8 cellular contexts compared by ENCODE assay signal in genomic region chr21:44939532-44940115, GRCh38. TPM values are rescaled to one million over a fixed set of nuclear protein-coding genes. Genes with fewer than 3 reads are reported as not detected.
DNase-seq lines count a peak whose midpoint lies in the region; ATAC-seq and TF ChIP-seq lines count a peak whose summit lies in the region.

Gene SLX9 (plus strand): TSS chr21:44940029. CDS start chr21:44940058, 29 bp downstream.

- H3K9ac ChIP-seq in SK-N-SH = peak within 1 kb of the TSS; percentile 80

- peaks cover 39% of the 10 kb centered on the region for H3K4me1 Mint-ChIP-seq in activated naive CD4-positive, alpha-beta T cell treated with anti-CD3 and anti-CD28 coated beads for 36 hours (ENCODE audit: low read depth)

- peak; percentile 51 for ATAC-seq in GM21786 (IDR thresholded peaks at IDR 0.05; ENCODE audit: unreplicated experiment)

- H3K9me3 ChIP-seq in SK-N-SH = no peaks in the 10 kb centered on the region
- H3K9me3 ChIP-seq in testis = no peaks in the 10 kb centered on the region

- H3K36me3 ChIP-seq in SK-N-SH (replicated peaks in 1 of 2; ENCODE audit: control insufficient read depth in 1 of 2, insufficient read depth in 2 of 2, low read length in 1 of 2) (peaks cover 4 to 18% of the 10 kb centered on the region in 2 experiments), testis (ENCODE audit: low read depth, missing control alignments) (no peaks in the 10 kb centered on the region)

- H4K20me1 ChIP-seq in SK-N-SH (ENCODE audit: insufficient read depth) = peaks cover 25% of the 10 kb centered on the region

- POLR2A ChIA-PET in SK-N-SH (lab: Yijun Ruan, JAX) = interaction anchor here (1.0 kb wide), 1 partner anchor 198 kb away, joined by 3 read pairs; no protein-coding TSS in a partner anchor

- peak in 1 of 2 experiments; percentile 34; a peak in 1 of 4 replicates for TF ChIP-seq EP300 in SK-N-SH (IDR thresholded peaks at IDR 0.05; ENCODE audit: borderline replicate concordance in 1 of 2, low read depth in 1 of 2, low read length in 1 of 2)

- H3K27ac ChIP-seq in SK-N-SH (ENCODE audit: low read depth in 2 of 2, low read length in 1 of 2) (peak within 1 kb of the TSS; percentile 41 to 63; a peak in 3 of 4 replicates), testis (peak within 1 kb of the TSS in 1 of 2 donors; percentile 68)

- H3K4me1 ChIP-seq in SK-N-SH (ENCODE audit: control insufficient read depth in 1 of 2, insufficient read depth in 2 of 2, low read depth in 1 of 2, low read length in 1 of 2) (peaks cover 8 to 19% of the 10 kb centered on the region in 2 experiments; a peak in 3 of 4 replicates), testis (peaks cover 11% of the 10 kb centered on the region)

- TF ChIP-seq CTCF in SK-N-SH (IDR thresholded peaks at IDR 0.05) (no peak), testis (IDR thresholded peaks at IDR 0.05) (no peak)

- peak within 1 kb of the TSS; percentile 86 for H3K27ac Mint-ChIP-seq in activated naive CD4-positive, alpha-beta T cell treated with anti-CD3 and anti-CD28 coated beads for 36 hours

- H3K27me3 Mint-ChIP-seq in activated naive CD4-positive, alpha-beta T cell treated with anti-CD3 and anti-CD28 coated beads for 36 hours (ENCODE audit: low read depth) = no peaks in the 10 kb centered on the region

- TF ChIP-seq RAD21 in SK-N-SH (IDR thresholded peaks at IDR 0.05; ENCODE audit: low read length) = no peak

- H3K4me2 ChIP-seq in SK-N-SH = peak within 1 kb of the TSS; percentile 91

- peak within 1 kb of the TSS; percentile 97 to 98 for H3K4me3 ChIP-seq in SK-N-SH (ENCODE audit: low read depth in 2 of 2, low read length in 1 of 2)
- H3K4me3 ChIP-seq in testis = peak within 1 kb of the TSS; percentile 84 to 89

- CTCF ChIA-PET in SK-N-SH (lab: Yijun Ruan, JAX) = interaction anchor here (0.9 to 2.7 kb wide), 11 partner anchors 8 to 200 kb away, joined by 3 to 25 read pairs (median 3); no protein-coding TSS in a partner anchor
- CTCF ChIA-PET in activated naive CD4-positive, alpha-beta T cell treated with anti-CD3 and anti-CD28 coated beads for 36 hours (lab: Charles Lee) = interaction anchor here (0.6 to 1.7 kb wide), 3 partner anchors 8 to 46 kb away, joined by 4 to 5 read pairs (median 5); no protein-coding TSS in a partner anchor

- H3K9me2 ChIP-seq in SK-N-SH = no peaks in the 10 kb centered on the region

- H3K27me3 ChIP-seq in SK-N-SH (ENCODE audit: insufficient read depth) (no peaks in the 10 kb centered on the region), testis (no peaks in the 10 kb centered on the region)

- DNase-seq in DMS53 (lab: John Stamatoyannopoulos, UW) (peak; percentile 89), LoVo (ENCODE audit: low spot score) (peak; percentile 90), SK-N-SH (peak; percentile 98), germinal center (ENCODE audit: low spot score) (peak; percentile 86), occipital lobe (lab: John Stamatoyannopoulos, UW) (peak; percentile 53), testis (peak; percentile 76)
- DNase-seq in activated naive CD4-positive, alpha-beta T cell treated with anti-CD3 and anti-CD28 coated beads for 36 hours = peak; percentile 83

- intact Hi-C loops in activated naive CD4-positive, alpha-beta T cell treated with anti-CD3 and anti-CD28 coated beads for 36 hours (cut with micrococcal nuclease) = loop anchor here (5.0 kb wide), 1 partner anchor 138 kb away; no protein-coding TSS in a partner anchor
- intact Hi-C loops in testis (cut with DNase I; ENCODE audit: low total_unique reads) = loop anchor here (10.0 kb wide), 1 partner anchor 125 kb away; the partner anchor contains the start of gene SUMO3

- H3F3A ChIP-seq in SK-N-SH (replicated peaks; ENCODE audit: insufficient read depth) = peaks cover 5% of the 10 kb centered on the region

- WGBS in SK-N-SH (ENCODE audit: low lambda C conversion rate) = under 1% methylated on average over 20 of the region's 69 CpGs
- 3 to 4% methylated on average over 22 to 50 of the region's 69 CpGs for WGBS in testis, 2 donors

- H3K36me3 Mint-ChIP-seq in activated naive CD4-positive, alpha-beta T cell treated with anti-CD3 and anti-CD28 coated beads for 36 hours (ENCODE audit: low read depth) = peaks cover 18% of the 10 kb centered on the region

- peaks cover 53% of the 10 kb centered on the region for H3K79me2 ChIP-seq in SK-N-SH (ENCODE audit: insufficient read depth)

- no peaks in the 10 kb centered on the region for H3K9me3 Mint-ChIP-seq in activated naive CD4-positive, alpha-beta T cell treated with anti-CD3 and anti-CD28 coated beads for 36 hours

- peak within 1 kb of the TSS; percentile 80 for H3K4me3 Mint-ChIP-seq in activated naive CD4-positive, alpha-beta T cell treated with anti-CD3 and anti-CD28 coated beads for 36 hours

- TF ChIP-seq POLR2A in testis (IDR thresholded peaks at IDR 0.05) = no peak

- H2AFZ ChIP-seq in SK-N-SH (ENCODE audit: low read depth) = peak within 1 kb of the TSS; percentile 99

TF ChIP-seq in SK-N-SH, 30 proteins besides CTCF, POLR2A, EP300 and RAD21 (continues in another document):
- TF ChIP-seq POLR2AphosphoS5 (IDR thresholded peaks at IDR 0.05; ENCODE audit: low read depth, low read length) = peak; percentile 72; the same call in 1 of the 2 replicates
- TF ChIP-seq GABPA (IDR thresholded peaks at IDR 0.05; ENCODE audit: low read depth) = peak; percentile 97
- no peak for TF ChIP-seq RFX5 (IDR thresholded peaks at IDR 0.05; ENCODE audit: low read length)
- TF ChIP-seq, protein P1, sequence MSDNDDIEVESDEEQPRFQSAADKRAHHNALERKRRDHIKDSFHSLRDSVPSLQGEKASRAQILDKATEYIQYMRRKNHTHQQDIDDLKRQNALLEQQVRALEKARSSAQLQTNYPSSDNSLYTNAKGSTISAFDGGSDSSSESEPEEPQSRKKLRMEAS (IDR thresholded peaks at IDR 0.05; ENCODE audit: low read depth) = peak; percentile 83
- no peak for TF ChIP-seq FOXJ3 (CRISPR knock-in tag; IDR thresholded peaks at IDR 0.05)
- TF ChIP-seq ZBTB33 (IDR thresholded peaks at IDR 0.05; ENCODE audit: borderline replicate concordance, low read depth) = 0 out of 2 replicates have a peak, but pooled peaks have one; percentile 60
- TF ChIP-seq YY1 (IDR thresholded peaks at IDR 0.05; ENCODE audit: low read depth) = peak; percentile 74; the same call in 1 of the 2 replicates
- no peak for TF ChIP-seq EZH2phosphoT487 (IDR thresholded peaks at IDR 0.05; ENCODE audit: borderline replicate concordance, low read depth)
- peak; percentile 51 for TF ChIP-seq IRF3 (IDR thresholded peaks at IDR 0.05; ENCODE audit: low read depth, low read length)
- no peak for TF ChIP-seq FOXM1 (IDR thresholded peaks at IDR 0.05; ENCODE audit: low read depth)
- TF ChIP-seq GATA2 (CRISPR knock-in tag; IDR thresholded peaks at IDR 0.05) = no peak
- TF ChIP-seq MEF2A (IDR thresholded peaks at IDR 0.05; ENCODE audit: borderline replicate concordance, low read depth) = no peak; the same call in 1 of the 2 replicates
- peak; percentile 39; the same call in 1 of the 2 replicates for TF ChIP-seq TCF12 (IDR thresholded peaks at IDR 0.05)
- TF ChIP-seq SMC3 (IDR thresholded peaks at IDR 0.05; ENCODE audit: low read depth, low read length) = no peak
- TF ChIP-seq ELF1 (IDR thresholded peaks at IDR 0.05) = peak; percentile 79
- no peak for TF ChIP-seq USF2 (IDR thresholded peaks at IDR 0.05; ENCODE audit: borderline replicate concordance, low read depth, low read length)
- TF ChIP-seq TEAD4 (IDR thresholded peaks at IDR 0.05; ENCODE audit: borderline replicate concordance, insufficient read depth) = 0 out of 2 replicates have a peak, but pooled peaks have one; percentile 27
- no peak for TF ChIP-seq RXRA (IDR thresholded peaks at IDR 0.05; ENCODE audit: borderline replicate concordance, low read depth)
- no peak; the same call in 1 of the 2 replicates for TF ChIP-seq NFIC (IDR thresholded peaks at IDR 0.05; ENCODE audit: borderline replicate concordance)

RNA-seq across cellular contexts. Expression of gene SLX9, which starts in this region (rescaled TPM):
- polyA plus RNA-seq in SK-N-SH (2012; rRNA removed) = 27.1 and 42.9 TPM in 2 replicates
- 26.2 and 31.9 TPM in 2 replicates for polyA plus RNA-seq in SK-N-SH (2012; cell fraction: cytosol; rRNA removed)
- 27.3 and 39.5 TPM in 2 replicates for polyA plus RNA-seq in SK-N-SH (2012; cell fraction: nucleus; rRNA removed)
- 10 to 100 TPM; 61.8 to 63.4 TPM for total RNA-seq in activated naive CD4-positive, alpha-beta T cell treated with anti-CD3 and anti-CD28 coated beads for 36 hours
- 6.1 TPM for total RNA-seq in occipital lobe
- total RNA-seq in testis = 10 to 100 TPM; 30.8 to 31.9 TPM
- polyA plus RNA-seq in testis (ENCODE audit: insufficient read depth, low read depth, low replicate concordance) = 46.2 TPM
